20 cellular contexts compared by ENCODE assay signal in the genomic region with DNA sequence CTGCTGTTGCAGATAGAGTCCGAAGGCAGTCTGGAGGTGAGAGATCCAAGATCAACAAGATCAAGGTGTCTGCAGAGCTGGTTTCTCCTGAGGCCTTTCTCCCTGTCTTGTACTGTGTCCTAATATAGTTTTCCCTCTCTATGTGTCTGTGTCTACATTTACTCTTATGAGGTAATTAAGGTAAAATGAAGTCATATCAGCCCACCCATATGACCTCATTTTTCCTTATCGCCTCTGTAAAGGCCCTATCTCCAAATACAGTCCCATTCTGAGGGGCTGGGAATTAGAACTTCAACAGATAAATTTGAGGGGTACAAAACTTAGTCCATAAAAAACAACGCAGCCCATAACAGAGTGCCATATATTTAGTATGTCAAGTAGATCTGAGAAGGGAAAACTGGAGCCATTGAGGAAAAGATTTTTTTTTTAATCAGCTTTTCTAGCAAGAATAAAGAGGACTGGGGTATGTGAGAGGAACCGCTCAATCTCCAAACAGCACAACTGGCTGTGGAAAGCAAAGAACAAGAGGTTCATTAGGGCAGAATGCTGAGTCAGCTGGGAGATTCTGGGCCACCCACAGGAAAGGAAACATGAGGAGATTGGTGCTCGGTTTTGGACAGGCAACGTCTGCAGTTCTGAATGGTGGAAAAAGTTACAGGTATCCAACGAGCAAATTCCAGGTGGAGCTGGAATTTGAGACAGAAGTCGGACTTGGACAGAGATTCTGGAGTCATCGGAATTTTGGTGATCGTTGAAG.
"Had no signal": no experiment of that assay in that cellular context is flagged by ENCODE, and none has a peak within 500 bp of the region (broad histone marks: within the 10 kb centered on the region; RNA-seq: fewer than 3 reads in every experiment).

No MANE protein-coding gene starts in this region.

- H3K4me1 ChIP-seq: body of pancreas, foreskin keratinocyte, right atrium auricular region, tibial nerve had no signal

- H3K9me3 Mint-ChIP-seq: central memory CD8-positive, alpha-beta T cell; immature natural killer cell had no signal

- H3K4me3 ChIP-seq: body of pancreas, right atrium auricular region, tibial nerve had no signal

- H3K36me3 ChIP-seq: right atrium auricular region, tibial nerve had no signal

- H3K27me3 ChIP-seq: body of pancreas, right atrium auricular region, tibial nerve had no signal

- H3K27ac ChIP-seq: body of pancreas, foreskin keratinocyte, right atrium auricular region, tibial nerve had no signal

- ATAC-seq: activated CD4-positive, CD25-positive, alpha-beta regulatory T cell treated with anti-CD3 and anti-CD28 coated beads, Interleukin-2, amount 50 U/mL, for 24 hours; body of pancreas; foreskin keratinocyte had no signal

- H3K9me3 ChIP-seq: body of pancreas, right atrium auricular region, tibial nerve had no signal

- H3K36me3 Mint-ChIP-seq: activated naive CD8-positive, alpha-beta T cell; immature natural killer cell had no signal

- H3K4me1 Mint-ChIP-seq: central memory CD8-positive, alpha-beta T cell; immature natural killer cell had no signal

- H3K4me3 Mint-ChIP-seq: activated naive CD8-positive, alpha-beta T cell; central memory CD8-positive, alpha-beta T cell; immature natural killer cell; nephron had no signal

- H3K27ac Mint-ChIP-seq: activated naive CD8-positive, alpha-beta T cell; immature natural killer cell; nephron had no signal

- DNase-seq: activated CD4-positive, alpha-beta T cell treated with anti-CD3 and anti-CD28 coated beads, Interleukin-2, amount 50 U/mL, for 1 hour; activated CD8-positive, alpha-beta memory T cell treated with anti-CD3 and anti-CD28 coated beads for 24 hours; activated gamma-delta T cell treated with Interleukin-2 at 50 U/mL for 16 hours; amniotic stem cell; body of pancreas; effector memory CD4-positive, alpha-beta T cell; foreskin keratinocyte; immature natural killer cell; occipital lobe; small intestine; stimulated activated CD4-positive, alpha-beta T cell treated with anti-CD3 and anti-CD28 coated beads, Interleukin-4, amount 100 ng/mL, for 4 hours; stimulated activated CD8-positive, alpha-beta memory T cell treated with anti-CD3 and anti-CD28 coated beads, Interleukin-4, amount 100 ng/mL, for 48 hours; stimulated activated naive CD4-positive, alpha-beta T cell treated with Interleukin-2 at 50 U/mL for 16 hours; T-helper 2 cell had no signal
